Comparison of ENCODE assay signal across 2 cellular contexts in the genomic region with DNA sequence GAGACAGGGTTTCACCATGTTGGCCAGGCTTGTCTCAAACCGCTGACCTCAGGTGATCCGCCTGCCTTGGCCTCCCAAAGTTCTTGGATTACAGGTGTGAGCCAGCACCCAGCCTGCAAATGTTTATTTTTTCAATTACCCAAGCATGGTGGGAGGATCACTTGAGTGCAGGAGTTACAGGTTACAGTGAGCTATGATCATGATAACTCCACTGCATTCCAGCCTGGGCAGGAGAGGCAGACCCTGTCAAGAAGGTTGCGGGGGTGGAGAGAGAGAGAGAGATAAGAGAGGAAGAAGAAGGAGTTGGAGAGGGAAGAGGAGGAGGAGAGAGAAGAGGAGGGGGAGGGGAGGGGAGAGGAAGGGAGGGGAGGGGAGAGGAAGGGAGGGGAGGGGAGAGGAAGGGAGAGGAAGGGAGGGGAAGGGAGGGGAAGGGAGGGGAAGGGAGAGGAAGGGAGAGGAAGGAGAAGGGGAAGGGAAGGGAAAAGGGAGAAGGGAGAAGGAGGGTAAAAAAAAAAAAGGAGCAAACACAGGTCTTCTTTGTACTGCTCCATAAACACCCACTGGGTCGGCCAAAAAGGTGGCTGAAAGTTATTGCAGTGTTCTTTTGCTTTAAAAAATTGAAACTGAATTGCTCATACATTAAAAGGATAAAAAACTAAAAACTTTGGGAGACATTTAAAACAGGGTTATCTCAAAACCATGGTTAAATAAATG.
TF ChIP-seq lines count a peak whose summit lies in the region.

No MANE protein-coding gene starts in this region.

TF ChIP-seq in HEK293, 187 proteins besides CTCF, POLR2A, EP300 and RAD21 (continues in another document):
- TF ChIP-seq, protein P1, sequence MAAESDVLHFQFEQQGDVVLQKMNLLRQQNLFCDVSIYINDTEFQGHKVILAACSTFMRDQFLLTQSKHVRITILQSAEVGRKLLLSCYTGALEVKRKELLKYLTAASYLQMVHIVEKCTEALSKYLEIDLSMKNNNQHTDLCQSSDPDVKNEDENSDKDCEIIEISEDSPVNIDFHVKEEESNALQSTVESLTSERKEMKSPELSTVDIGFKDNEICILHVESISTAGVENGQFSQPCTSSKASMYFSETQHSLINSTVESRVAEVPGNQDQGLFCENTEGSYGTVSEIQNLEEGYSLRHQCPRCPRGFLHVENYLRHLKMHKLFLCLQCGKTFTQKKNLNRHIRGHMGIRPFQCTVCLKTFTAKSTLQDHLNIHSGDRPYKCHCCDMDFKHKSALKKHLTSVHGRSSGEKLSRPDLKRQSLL (tag by site-specific recombination; IDR thresholded peaks at IDR 0.05): no peak
- no peak for TF ChIP-seq HOXC10 (CRISPR knock-in tag; IDR thresholded peaks at IDR 0.05)
- peak; percentile 94 for TF ChIP-seq EGR2 (tag by site-specific recombination; IDR thresholded peaks at IDR 0.05; ENCODE audit: low read depth)
- no peak for TF ChIP-seq ZNF266 (tag by site-specific recombination; IDR thresholded peaks at IDR 0.05; ENCODE audit: low read depth)
- TF ChIP-seq ZNF426 (tag by site-specific recombination; IDR thresholded peaks at IDR 0.05): no peak
- TF ChIP-seq PRDM2 (tag by site-specific recombination; IDR thresholded peaks at IDR 0.05; ENCODE audit: borderline replicate concordance): no peak
- TF ChIP-seq ZNF513 (tag by site-specific recombination; IDR thresholded peaks at IDR 0.05): no peak
- TF ChIP-seq ZIC2 (tag by site-specific recombination; IDR thresholded peaks at IDR 0.05): no peak
- TF ChIP-seq, protein P2, sequence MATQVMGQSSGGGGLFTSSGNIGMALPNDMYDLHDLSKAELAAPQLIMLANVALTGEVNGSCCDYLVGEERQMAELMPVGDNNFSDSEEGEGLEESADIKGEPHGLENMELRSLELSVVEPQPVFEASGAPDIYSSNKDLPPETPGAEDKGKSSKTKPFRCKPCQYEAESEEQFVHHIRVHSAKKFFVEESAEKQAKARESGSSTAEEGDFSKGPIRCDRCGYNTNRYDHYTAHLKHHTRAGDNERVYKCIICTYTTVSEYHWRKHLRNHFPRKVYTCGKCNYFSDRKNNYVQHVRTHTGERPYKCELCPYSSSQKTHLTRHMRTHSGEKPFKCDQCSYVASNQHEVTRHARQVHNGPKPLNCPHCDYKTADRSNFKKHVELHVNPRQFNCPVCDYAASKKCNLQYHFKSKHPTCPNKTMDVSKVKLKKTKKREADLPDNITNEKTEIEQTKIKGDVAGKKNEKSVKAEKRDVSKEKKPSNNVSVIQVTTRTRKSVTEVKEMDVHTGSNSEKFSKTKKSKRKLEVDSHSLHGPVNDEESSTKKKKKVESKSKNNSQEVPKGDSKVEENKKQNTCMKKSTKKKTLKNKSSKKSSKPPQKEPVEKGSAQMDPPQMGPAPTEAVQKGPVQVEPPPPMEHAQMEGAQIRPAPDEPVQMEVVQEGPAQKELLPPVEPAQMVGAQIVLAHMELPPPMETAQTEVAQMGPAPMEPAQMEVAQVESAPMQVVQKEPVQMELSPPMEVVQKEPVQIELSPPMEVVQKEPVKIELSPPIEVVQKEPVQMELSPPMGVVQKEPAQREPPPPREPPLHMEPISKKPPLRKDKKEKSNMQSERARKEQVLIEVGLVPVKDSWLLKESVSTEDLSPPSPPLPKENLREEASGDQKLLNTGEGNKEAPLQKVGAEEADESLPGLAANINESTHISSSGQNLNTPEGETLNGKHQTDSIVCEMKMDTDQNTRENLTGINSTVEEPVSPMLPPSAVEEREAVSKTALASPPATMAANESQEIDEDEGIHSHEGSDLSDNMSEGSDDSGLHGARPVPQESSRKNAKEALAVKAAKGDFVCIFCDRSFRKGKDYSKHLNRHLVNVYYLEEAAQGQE (tag by site-specific recombination; IDR thresholded peaks at IDR 0.05): no peak
- no peak for TF ChIP-seq ZNF785 (tag by site-specific recombination; IDR thresholded peaks at IDR 0.05)
- TF ChIP-seq HOXD13 (CRISPR knock-in tag; IDR thresholded peaks at IDR 0.05; ENCODE audit: borderline replicate concordance): no peak

TF ChIP-seq in K562, 482 proteins besides CTCF, POLR2A, EP300 and RAD21:
- TF ChIP-seq EGR1 (conservative IDR thresholded peaks at IDR 0.05) (peak; percentile 90), TEAD4 (IDR thresholded peaks at IDR 0.05; ENCODE audit: low read length) (no peak), TEAD4 (CRISPR knock-in tag; IDR thresholded peaks at IDR 0.05; ENCODE audit: borderline replicate concordance) (no peak), HDAC1 (IDR thresholded peaks at IDR 0.05) (0 out of 4 replicates have a peak, but pooled peaks of 1 of the 2 experiments have one; percentile 33), HNRNPH1 (optimal IDR thresholded peaks at IDR 0.05; ENCODE audit: low read depth, low read length) (no peak), MAFK (IDR thresholded peaks at IDR 0.05; ENCODE audit: low read length) (no peak), PCBP2 (IDR thresholded peaks at IDR 0.05; ENCODE audit: low read depth, low read length, poor library complexity, severe bottlenecking) (peak; percentile 87), MCM3 (IDR thresholded peaks at IDR 0.05) (no peak), HNRNPK (IDR thresholded peaks at IDR 0.05; ENCODE audit: low read depth, low read length, poor library complexity, severe bottlenecking) (peak; percentile 94), SMARCC2 (IDR thresholded peaks at IDR 0.05; ENCODE audit: low read depth) (no peak), CHD4 (IDR thresholded peaks at IDR 0.05; ENCODE audit: insufficient read depth, insufficient replicate concordance, low read depth, low read length, poor library complexity, severe bottlenecking) (no peak), ZNF23 (CRISPR knock-in tag; IDR thresholded peaks at IDR 0.05) (no peak)
- TF ChIP-seq, protein P3, sequence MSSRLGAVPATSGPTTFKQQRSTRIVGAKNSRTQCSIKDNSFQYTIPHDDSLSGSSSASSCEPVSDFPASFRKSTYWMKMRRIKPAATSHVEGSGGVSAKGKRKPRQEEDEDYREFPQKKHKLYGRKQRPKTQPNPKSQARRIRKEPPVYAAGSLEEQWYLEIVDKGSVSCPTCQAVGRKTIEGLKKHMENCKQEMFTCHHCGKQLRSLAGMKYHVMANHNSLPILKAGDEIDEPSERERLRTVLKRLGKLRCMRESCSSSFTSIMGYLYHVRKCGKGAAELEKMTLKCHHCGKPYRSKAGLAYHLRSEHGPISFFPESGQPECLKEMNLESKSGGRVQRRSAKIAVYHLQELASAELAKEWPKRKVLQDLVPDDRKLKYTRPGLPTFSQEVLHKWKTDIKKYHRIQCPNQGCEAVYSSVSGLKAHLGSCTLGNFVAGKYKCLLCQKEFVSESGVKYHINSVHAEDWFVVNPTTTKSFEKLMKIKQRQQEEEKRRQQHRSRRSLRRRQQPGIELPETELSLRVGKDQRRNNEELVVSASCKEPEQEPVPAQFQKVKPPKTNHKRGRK (tag; IDR thresholded peaks at IDR 0.05): peak; percentile 72
- TF ChIP-seq, protein P4, sequence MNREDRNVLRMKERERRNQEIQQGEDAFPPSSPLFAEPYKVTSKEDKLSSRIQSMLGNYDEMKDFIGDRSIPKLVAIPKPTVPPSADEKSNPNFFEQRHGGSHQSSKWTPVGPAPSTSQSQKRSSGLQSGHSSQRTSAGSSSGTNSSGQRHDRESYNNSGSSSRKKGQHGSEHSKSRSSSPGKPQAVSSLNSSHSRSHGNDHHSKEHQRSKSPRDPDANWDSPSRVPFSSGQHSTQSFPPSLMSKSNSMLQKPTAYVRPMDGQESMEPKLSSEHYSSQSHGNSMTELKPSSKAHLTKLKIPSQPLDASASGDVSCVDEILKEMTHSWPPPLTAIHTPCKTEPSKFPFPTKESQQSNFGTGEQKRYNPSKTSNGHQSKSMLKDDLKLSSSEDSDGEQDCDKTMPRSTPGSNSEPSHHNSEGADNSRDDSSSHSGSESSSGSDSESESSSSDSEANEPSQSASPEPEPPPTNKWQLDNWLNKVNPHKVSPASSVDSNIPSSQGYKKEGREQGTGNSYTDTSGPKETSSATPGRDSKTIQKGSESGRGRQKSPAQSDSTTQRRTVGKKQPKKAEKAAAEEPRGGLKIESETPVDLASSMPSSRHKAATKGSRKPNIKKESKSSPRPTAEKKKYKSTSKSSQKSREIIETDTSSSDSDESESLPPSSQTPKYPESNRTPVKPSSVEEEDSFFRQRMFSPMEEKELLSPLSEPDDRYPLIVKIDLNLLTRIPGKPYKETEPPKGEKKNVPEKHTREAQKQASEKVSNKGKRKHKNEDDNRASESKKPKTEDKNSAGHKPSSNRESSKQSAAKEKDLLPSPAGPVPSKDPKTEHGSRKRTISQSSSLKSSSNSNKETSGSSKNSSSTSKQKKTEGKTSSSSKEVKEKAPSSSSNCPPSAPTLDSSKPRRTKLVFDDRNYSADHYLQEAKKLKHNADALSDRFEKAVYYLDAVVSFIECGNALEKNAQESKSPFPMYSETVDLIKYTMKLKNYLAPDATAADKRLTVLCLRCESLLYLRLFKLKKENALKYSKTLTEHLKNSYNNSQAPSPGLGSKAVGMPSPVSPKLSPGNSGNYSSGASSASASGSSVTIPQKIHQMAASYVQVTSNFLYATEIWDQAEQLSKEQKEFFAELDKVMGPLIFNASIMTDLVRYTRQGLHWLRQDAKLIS (CRISPR knock-in tag; IDR thresholded peaks at IDR 0.05): no peak
TF ChIP-seq in K562: peak in this region for 5.
